Comparison of ENCODE assay signal across 16 cellular contexts in genomic region chr14:102439556-102439955, GRCh38.
DNase-seq lines count a peak whose midpoint lies in the region; ATAC-seq, FAIRE-seq and TF ChIP-seq lines count a peak whose summit lies in the region.
"Had no signal": no experiment of that assay in that cellular context is flagged by ENCODE, and none has a peak within 500 bp of the region (broad histone marks: within the 10 kb centered on the region; RNA-seq: fewer than 3 reads in every experiment).

No MANE protein-coding gene starts in this region.

- H3K4me3 Mint-ChIP-seq in T-helper 17 cell: no peak overlapping the region
- H3K4me3 Mint-ChIP-seq: CD8-positive, alpha-beta T cell; GM23338; H9 had no signal

- peak overlapping the region; percentile 53 for H3K27ac Mint-ChIP-seq in T-helper 17 cell
- H3K27ac Mint-ChIP-seq: CD8-positive, alpha-beta T cell; GM23338; H9 had no signal

- H3K27me3 ChIP-seq in dorsolateral prefrontal cortex: no peaks in the 10 kb centered on the region

- no peak for FAIRE-seq in urothelium cell line (lab: Jason Lieb, UNC)
- FAIRE-seq: G401.6, GM12878 had no signal

- H3K27me3 Mint-ChIP-seq in T-helper 17 cell: no peaks in the 10 kb centered on the region

- no peak for TF ChIP-seq CTCF in dorsolateral prefrontal cortex (IDR thresholded peaks at IDR 0.05 in 54 of 56, conservative IDR thresholded peaks at IDR 0.05 in 2 of 56; ENCODE audit: low read depth in 1 of 56, partially characterized antibody in 56 of 56)

- H3K4me1 Mint-ChIP-seq in T-helper 17 cell: peaks cover 4% of the 10 kb centered on the region

- ATAC-seq in T-helper 17 cell (no peak), HG02870 (IDR thresholded peaks at IDR 0.05; ENCODE audit: unreplicated experiment) (no peak)
- ATAC-seq: CD8-positive, alpha-beta T cell; GM12878; GM23338; HCT116 had no signal

- DNase-seq in T-helper 17 cell (no peak), dorsolateral prefrontal cortex (no peak), substantia nigra (lab: John Stamatoyannopoulos, UW) (no peak), urothelium cell line (ENCODE audit: low spot score) (no peak)
- DNase-seq in activated effector memory CD4-positive, alpha-beta T cell treated with anti-CD3 and anti-CD28 coated beads, Interleukin-2, amount 50 U/mL, for 16 hours: no peak
- DNase-seq: C1 segment of cervical spinal cord; Caco-2; CD8-positive, alpha-beta T cell; DMS153; DND-41; H9 had no signal

- peaks cover 4% of the 10 kb centered on the region for H3K36me3 Mint-ChIP-seq in T-helper 17 cell (ENCODE audit: low read depth)

- H3K9me3 ChIP-seq in T-helper 17 cell (ENCODE audit: control insufficient read depth, low read length, poor library complexity, severe bottlenecking): no peaks in the 10 kb centered on the region
- H3K9me3 ChIP-seq: Caco-2 had no signal

- H3K4me3 ChIP-seq in dorsolateral prefrontal cortex: no peak overlapping the region
- H3K4me3 ChIP-seq: GM12878, GM23338 had no signal

- peak overlapping the region in 54 of 59 donors; percentile 0 to 92 (median 66) for H3K27ac ChIP-seq in dorsolateral prefrontal cortex
- peak overlapping the region; percentile 74 for H3K27ac ChIP-seq in substantia nigra (ENCODE audit: low read depth, low read length, poor library complexity, severe bottlenecking)

- intact Hi-C loops in dorsolateral prefrontal cortex (cut with DNase I): loop anchor here (5.0 to 10.0 kb wide), 3 partner anchors 77 to 395 kb away; partner anchors contain the start of genes RCOR1 (in 2 of the 2), CINP (in 1 of the 2) and TECPR2 (in 1 of the 2)
